Comparison of ENCODE assay signal across 10 cellular contexts in the genomic region with DNA sequence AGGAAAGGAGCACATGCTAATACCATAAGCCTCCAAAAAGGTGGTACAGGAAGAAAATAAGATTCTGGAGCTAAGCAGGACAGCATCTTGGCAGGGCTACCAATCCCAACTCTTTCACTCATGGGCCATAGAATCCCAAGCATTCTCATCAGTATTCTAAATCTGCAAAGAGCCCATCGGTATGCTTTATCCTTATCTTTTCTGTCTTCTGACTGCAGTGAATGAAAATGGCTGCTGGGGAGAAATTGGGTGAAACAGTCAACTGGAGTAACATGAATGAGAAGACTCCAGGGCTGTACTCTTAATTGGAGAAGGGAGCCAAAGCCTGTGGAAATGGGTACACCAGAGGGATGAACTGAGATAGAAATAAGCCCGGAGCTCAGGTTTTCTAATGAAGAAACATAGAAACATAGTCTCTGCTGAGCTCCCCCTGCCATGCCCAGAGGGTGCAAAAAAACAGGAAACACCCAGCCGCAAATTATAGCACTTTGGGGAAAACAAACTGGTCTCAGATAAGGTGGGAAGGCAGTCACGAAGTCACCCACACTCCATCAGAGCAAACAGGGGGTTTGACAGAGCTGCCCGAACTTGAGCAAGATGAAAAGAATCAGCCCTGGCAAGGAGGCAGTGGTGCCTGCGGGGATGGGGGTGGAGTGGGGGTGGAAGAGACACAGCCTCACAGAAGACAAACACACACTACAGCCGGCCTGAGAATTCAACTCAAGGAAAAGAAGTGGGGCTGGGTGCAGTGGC. TPM values are rescaled to one million over a fixed set of nuclear protein-coding genes. Genes with fewer than 3 reads are reported as not detected.
DNase-seq lines count a peak whose midpoint lies in the region; ATAC-seq, FAIRE-seq and TF ChIP-seq lines count a peak whose summit lies in the region.
"Had no signal": no experiment of that assay in that cellular context is flagged by ENCODE, and none has a peak within 500 bp of the region (broad histone marks: within the 10 kb centered on the region; RNA-seq: fewer than 3 reads in every experiment).

No MANE protein-coding gene starts in this region.

- no peaks in the 10 kb centered on the region for H4K20me1 ChIP-seq in KMS-11 (ENCODE audit: insufficient read depth)
- H4K20me1 ChIP-seq in GM12878 (ENCODE audit: control insufficient read depth, insufficient read depth) = no peaks in the 10 kb centered on the region

- H3K4me3 ChIP-seq in KMS-11 (IDR thresholded peaks at IDR 0.05; ENCODE audit: insufficient read depth, low read depth, low read length) (no peak overlapping the region), GM12878 (no peak overlapping the region)

- intact Hi-C loops in GM12878 (cut with micrococcal nuclease; ENCODE audit: unreplicated experiment) = no loop called here

- H3K27ac ChIP-seq in KMS-11 (peak overlapping the region; percentile 44; the same call in 1 of the 2 replicates), GM12878 (ENCODE audit: control insufficient read depth, insufficient read depth) (no peak overlapping the region)

- H3K4me1 ChIP-seq in KMS-11 (ENCODE audit: low read depth, poor library complexity, severe bottlenecking) = peaks cover 25% of the 10 kb centered on the region
- H3K4me1 ChIP-seq in GM12878 (ENCODE audit: control insufficient read depth, insufficient read depth, low read length) = no peaks in the 10 kb centered on the region

- DNase-seq in activated CD4-positive, alpha-beta T cell treated with anti-CD3 and anti-CD28 coated beads for 4 hours = peak; percentile 35 to 57
- DNase-seq in GM12878 (ENCODE audit: low read depth, low spot score) = no peak
- DNase-seq in stimulated activated CD4-positive, alpha-beta T cell treated with anti-CD3 and anti-CD28 coated beads, TNF-alpha, amount 100 ng/mL, for 4 hours (ENCODE audit: low read depth in 3 of 3) = peak in 2 of 3 experiments; percentile 20 to 38
- no peak for DNase-seq in NCI-H2029 treated with DMSO at 0.1 percent for 48 hours (lab: John Stamatoyannopoulos, UW)
- no peak for DNase-seq in GM12892 (ENCODE audit: insufficient read length)
- no peak for DNase-seq in NCI-H345 (lab: John Stamatoyannopoulos, UW)
- DNase-seq: NCI-H1417 treated with DMSO at 0.1 percent for 48 hours, SK-N-SH had no signal

- no TSS peak for BruUV-seq in GM12878 (replicated peaks; lab: Mats Ljungman, UMichigan)

- H3K4me2 ChIP-seq in KMS-11 (peak overlapping the region; percentile 58), GM12878 (ENCODE audit: control insufficient read depth, insufficient read depth) (no peak overlapping the region)
- H3K4me2 ChIP-seq: SK-N-SH had no signal

- FAIRE-seq in GM12878 (lab: Jason Lieb, UNC) (no peak), GM12892 (lab: Jason Lieb, UNC) (no peak)

- WGBS in GM12878 (ENCODE audit: insufficient coverage, insufficient replicate concordance, low lambda C conversion rate, missing lambda C conversion rate) = 16% methylated on average over 7 of the region's 7 CpGs

- CTCF ChIA-PET in GM12878 (lab: Yijun Ruan, JAX) = interaction anchor here (0.8 to 2.5 kb wide), 7 partner anchors 8 to 164 kb away, joined by 3 to 6 read pairs (median 4); no protein-coding TSS in a partner anchor

- no peak for TF ChIP-seq RAD21 in GM12878 (IDR thresholded peaks at IDR 0.05; ENCODE audit: insufficient read depth, low read depth, low read length)

- RAD21 ChIA-PET in GM12878 (lab: Charles Lee; ENCODE audit: unreplicated experiment) = interaction anchor here (0.6 to 2.4 kb wide), 7 partner anchors 8 to 161 kb away, joined by 3 to 13 read pairs (median 4); no protein-coding TSS in a partner anchor

- no peak for TF ChIP-seq POLR2A in GM12878 (IDR thresholded peaks at IDR 0.05; ENCODE audit: low read depth, low read length)
- no peak for TF ChIP-seq POLR2A in GM12892 (IDR thresholded peaks at IDR 0.05; ENCODE audit: low read depth, low read length)

- no peaks in the 10 kb centered on the region for H3K27me3 ChIP-seq in KMS-11 (ENCODE audit: insufficient read depth, low read depth)
- H3K27me3 ChIP-seq in GM12878 (replicated peaks in 1 of 2; ENCODE audit: control insufficient read depth in 2 of 2, insufficient read depth in 2 of 2, low read length in 1 of 2) = no peaks in the 10 kb centered on the region

- SMC1A ChIA-PET in GM12878 (lab: Charles Lee; ENCODE audit: uncharacterized antibody, unreplicated experiment) = interaction anchor here (0.6 to 2.3 kb wide), 17 partner anchors 10 to 172 kb away, joined by 3 to 11 read pairs (median 3); no protein-coding TSS in a partner anchor

- no peaks in the 10 kb centered on the region for H3K9me3 ChIP-seq in GM12878 (replicated peaks; ENCODE audit: control insufficient read depth, insufficient read depth, low read length)
- H3K9me3 ChIP-seq: SK-N-SH had no signal

- in situ Hi-C loops in GM12878 (cut with MboI) = no loop called here

- H2AFZ ChIP-seq in KMS-11 (ENCODE audit: low read depth) (no peak overlapping the region), GM12878 (ENCODE audit: control insufficient read depth, low read depth, low read length) (peak overlapping the region; percentile 48; the same call in 1 of the 2 replicates)

- no peak for TF ChIP-seq EP300 in GM12878 (IDR thresholded peaks at IDR 0.05; ENCODE audit: borderline replicate concordance in 1 of 2, control insufficient read depth in 1 of 2, low read depth in 2 of 2, low read length in 2 of 2)

- POLR2A ChIA-PET in GM12878 (lab: Charles Lee) = interaction anchor here (0.6 to 1.9 kb wide), 5 partner anchors 37 to 390 kb away, joined by 3 to 9 read pairs (median 5); no protein-coding TSS in a partner anchor

- H3K9ac ChIP-seq in KMS-11 = no peak overlapping the region
- H3K9ac ChIP-seq in GM12878 (ENCODE audit: control insufficient read depth, insufficient read depth, low read length) = no peak overlapping the region
- H3K9ac ChIP-seq: SK-N-SH had no signal

- H3K79me2 ChIP-seq in KMS-11 (ENCODE audit: insufficient read depth, low read depth) (no peaks in the 10 kb centered on the region), GM12878 (ENCODE audit: control insufficient read depth, insufficient read depth, low read length) (no peaks in the 10 kb centered on the region)

- no peaks in the 10 kb centered on the region for H3K36me3 ChIP-seq in KMS-11 (ENCODE audit: insufficient read depth)
- no peaks in the 10 kb centered on the region for H3K36me3 ChIP-seq in GM12878 (ENCODE audit: control insufficient read depth in 2 of 2, insufficient read depth in 2 of 2, low read length in 1 of 2)

- ATAC-seq in GM12878 (peak; percentile 55), GM18909 (IDR thresholded peaks at IDR 0.05; ENCODE audit: poor library complexity, unreplicated experiment) (no peak)

- TF ChIP-seq CTCF in KMS-11 (conservative IDR thresholded peaks at IDR 0.05; ENCODE audit: low read depth, low read length) (no peak), GM12878 (IDR thresholded peaks at IDR 0.05 in 2 of 3, conservative IDR thresholded peaks at IDR 0.05 in 1 of 3; ENCODE audit: control insufficient read depth in 2 of 3, extremely low read depth in 1 of 3, insufficient read depth in 1 of 3, low read depth in 3 of 3, low read length in 3 of 3) (no peak)

TF ChIP-seq in GM12878, 131 proteins besides CTCF, POLR2A, EP300 and RAD21 (continues in another document):
- TF ChIP-seq MXI1 (IDR thresholded peaks at IDR 0.05; ENCODE audit: low read depth, low read length) (no peak), POLR2AphosphoS5 (IDR thresholded peaks at IDR 0.05; ENCODE audit: low read length) (no peak), ATF7 (IDR thresholded peaks at IDR 0.05; ENCODE audit: low read depth) (no peak), BCL11A (IDR thresholded peaks at IDR 0.05; ENCODE audit: low read depth, low read length) (no peak), KLF5 (IDR thresholded peaks at IDR 0.05; ENCODE audit: partially characterized antibody) (no peak), NFXL1 (IDR thresholded peaks at IDR 0.05; ENCODE audit: borderline replicate concordance) (no peak), SUPT20H (IDR thresholded peaks at IDR 0.05; ENCODE audit: borderline replicate concordance, control insufficient read depth, low read depth, low read length) (no peak), CBX5 (IDR thresholded peaks at IDR 0.05; ENCODE audit: low read depth) (no peak), MYB (IDR thresholded peaks at IDR 0.05; ENCODE audit: borderline replicate concordance, low read depth, low read length) (no peak), HDAC6 (IDR thresholded peaks at IDR 0.05; ENCODE audit: unreplicated experiment) (no peak), ZNF207 (IDR thresholded peaks at IDR 0.05; ENCODE audit: borderline replicate concordance) (no peak)
- TF ChIP-seq, protein P1, sequence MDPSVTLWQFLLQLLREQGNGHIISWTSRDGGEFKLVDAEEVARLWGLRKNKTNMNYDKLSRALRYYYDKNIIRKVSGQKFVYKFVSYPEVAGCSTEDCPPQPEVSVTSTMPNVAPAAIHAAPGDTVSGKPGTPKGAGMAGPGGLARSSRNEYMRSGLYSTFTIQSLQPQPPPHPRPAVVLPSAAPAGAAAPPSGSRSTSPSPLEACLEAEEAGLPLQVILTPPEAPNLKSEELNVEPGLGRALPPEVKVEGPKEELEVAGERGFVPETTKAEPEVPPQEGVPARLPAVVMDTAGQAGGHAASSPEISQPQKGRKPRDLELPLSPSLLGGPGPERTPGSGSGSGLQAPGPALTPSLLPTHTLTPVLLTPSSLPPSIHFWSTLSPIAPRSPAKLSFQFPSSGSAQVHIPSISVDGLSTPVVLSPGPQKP (IDR thresholded peaks at IDR 0.05; ENCODE audit: low read depth, low read length) = no peak

RNA-seq across cellular contexts. Expression of a gene that starts 35.4 kb away (rescaled TPM):
- 10.0 and 11.7 TPM in 2 replicates for total RNA-seq in GM12878 (2013; cell fraction: nucleolus; rRNA removed)
- total RNA-seq in GM12878 (2014; rRNA removed) = 5.1 and 5.9 TPM in 2 replicates
- total RNA-seq in GM12878 (2014; rRNA removed; fragmentation: Illumina TruSeq; extraction: Trizol) = 9.7 and 10.6 TPM in 2 replicates
- 15.8 and 16.8 TPM in 2 replicates for total RNA-seq in GM12878 (2021)
- polyA plus RNA-seq in GM12878 (2011; ENCODE audit: low read depth) = 4.3 TPM
- polyA plus RNA-seq in GM12878 (2011; rRNA removed) = 15.0 and 15.7 TPM in 2 replicates
- polyA plus RNA-seq in GM12878 (2011; cell fraction: cytosol; rRNA removed) = 7.8 and 8.9 TPM in 2 replicates
- 18.4 and 23.8 TPM in 2 replicates for polyA plus RNA-seq in GM12878 (2011; cell fraction: nucleus; rRNA removed)
- 5.5 and 5.7 TPM in 2 replicates for polyA plus RNA-seq in GM12878 (2012)
- 16.3 and 19.8 TPM in 2 replicates for polyA plus RNA-seq in GM12878 (2014; fragmentation: Illumina TruSeq; extraction: Trizol)
- 1 to 10 TPM; 5.3 to 6.6 TPM for polyA plus RNA-seq in GM12878 (2014; fragmentation: Nextera tagmentation; extraction: Ambion mirVana)
- polyA plus RNA-seq in GM12878 (2014; rRNA removed) = 10.4 and 10.6 TPM in 2 replicates
- 10 to 100 TPM; 10.7 to 12.0 TPM for polyA plus RNA-seq in GM12878 (2016; fragmentation: Nextera tagmentation; extraction: Ambion mirVana)
- polyA minus RNA-seq in GM12878 (2011; rRNA and poly(A)+ RNA removed) = 10.2 and 10.7 TPM in 2 replicates
- polyA minus RNA-seq in GM12878 (2011; cell fraction: cytosol; rRNA and poly(A)+ RNA removed) = 4.5 and 6.0 TPM in 2 replicates
- polyA minus RNA-seq in GM12878 (2011; cell fraction: nucleus; rRNA and poly(A)+ RNA removed) = 5.1 and 8.8 TPM in 2 replicates
- polyA plus RNA-seq in GM12892 (2012; ENCODE audit: missing spikeins) = 6.5 TPM

Comparison
In these comparisons a context has a peak if more than half of its experiments do, and no peak if none do; other contexts are left out.
1. DNase-seq: peak in activated CD4-positive, alpha-beta T cell treated with anti-CD3 and anti-CD28 coated beads for 4 hours (2 of 2) and stimulated activated CD4-positive, alpha-beta T cell treated with anti-CD3 and anti-CD28 coated beads, TNF-alpha, amount 100 ng/mL, for 4 hours (2 of 3); none in GM12878 (single experiment), NCI-H2029 treated with DMSO at 0.1 percent for 48 hours (single experiment), GM12892 (single experiment) and NCI-H345 (single experiment).